ENCODE assay signal across 8 cellular contexts in the genomic region with DNA sequence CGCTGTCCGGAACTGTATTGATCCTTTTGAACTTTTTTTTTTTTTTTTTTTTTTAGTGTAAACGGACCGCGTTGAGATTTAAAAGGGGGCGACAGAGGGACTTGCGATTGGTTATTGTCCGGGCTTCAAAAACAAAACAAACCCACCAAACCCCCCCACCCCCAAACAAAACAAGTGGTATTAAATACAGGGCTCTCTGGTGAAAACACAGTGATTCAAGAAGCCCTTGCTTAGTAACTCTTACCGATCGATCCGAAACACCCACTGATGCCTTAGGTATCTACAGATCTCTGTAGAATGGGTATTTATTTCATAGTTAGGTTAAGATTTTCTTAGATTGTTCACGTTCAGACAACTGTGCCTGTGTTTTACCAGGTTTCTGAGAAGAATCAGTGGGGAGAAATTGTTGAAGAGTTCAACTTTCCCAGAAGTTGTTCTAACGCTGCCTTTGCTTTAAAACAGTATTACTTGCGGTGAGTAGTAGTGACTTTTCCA. TPM values are rescaled to one million over a fixed set of nuclear protein-coding genes. Genes with fewer than 3 reads are reported as not detected.
A peak's percentile ranks its signal among the peaks of the same experiment; 100 is the strongest.
DNase-seq lines count a peak whose midpoint lies in the region; ATAC-seq and TF ChIP-seq lines count a peak whose summit lies in the region.

No MANE protein-coding gene starts in this region.

- TF ChIP-seq CTCF in DOHH2 (IDR thresholded peaks at IDR 0.05; ENCODE audit: low read depth, low read length, poor library complexity, severe bottlenecking) (no peak), fibroblast of villous mesenchyme (IDR thresholded peaks at IDR 0.05; ENCODE audit: insufficient read depth, low read depth, low read length) (no peak), prostate gland (IDR thresholded peaks at IDR 0.05) (no peak)

- under 1% methylated on average over 14 of the region's 14 CpGs for WGBS in prostate gland

- H4K20me1 ChIP-seq in DOHH2 (ENCODE audit: control insufficient read depth, insufficient read depth, low read depth, low read length) (no peaks in the 10 kb centered on the region), Karpas-422 (ENCODE audit: insufficient read depth, low read depth, low read length) (no peaks in the 10 kb centered on the region)

- H3K9ac ChIP-seq in Karpas-422 (ENCODE audit: low read length) = peak overlapping the region; percentile 84

- H3K9me3 Mint-ChIP-seq in activated CD4-positive, alpha-beta memory T cell treated with anti-CD3 and anti-CD28 coated beads for 36 hours = no peaks in the 10 kb centered on the region

- TF ChIP-seq POLR2A in prostate gland (IDR thresholded peaks at IDR 0.05) = no peak

- H3K27ac ChIP-seq in DOHH2 (ENCODE audit: low read depth, low read length) = peak overlapping the region; percentile 95
- H3K27ac ChIP-seq in Karpas-422 (ENCODE audit: low read length) = peak overlapping the region; percentile 91
- peak overlapping the region; percentile 99 to 100 for H3K27ac ChIP-seq in prostate gland

- no peaks in the 10 kb centered on the region for H3K9me3 ChIP-seq in DOHH2 (ENCODE audit: control insufficient read depth, insufficient read depth, low read length)
- no peaks in the 10 kb centered on the region for H3K9me3 ChIP-seq in Karpas-422 (ENCODE audit: low read length)
- H3K9me3 ChIP-seq in prostate gland = no peaks in the 10 kb centered on the region

- H3K36me3 ChIP-seq in DOHH2 (ENCODE audit: control insufficient read depth, low read length) (peaks cover 56% of the 10 kb centered on the region), Karpas-422 (ENCODE audit: insufficient read depth, low read length) (peaks cover 32% of the 10 kb centered on the region), prostate gland (no peaks in the 10 kb centered on the region)

- H3K79me2 ChIP-seq in DOHH2 (ENCODE audit: control insufficient read depth, low read length) = peaks cover 74% of the 10 kb centered on the region
- peaks cover 67% of the 10 kb centered on the region for H3K79me2 ChIP-seq in Karpas-422 (ENCODE audit: low read length)

- H2AFZ ChIP-seq in Karpas-422 (ENCODE audit: low read length) = no peak overlapping the region; the same call in 1 of the 2 replicates

- intact Hi-C loops in activated CD4-positive, alpha-beta memory T cell treated with anti-CD3 and anti-CD28 coated beads for 36 hours (cut with micrococcal nuclease) = no loop called here
- intact Hi-C loops in prostate gland (cut with DNase I) = no loop called here

- peak overlapping the region; percentile 88 for H3K4me2 ChIP-seq in DOHH2 (ENCODE audit: low read length)
- peak overlapping the region; percentile 87 for H3K4me2 ChIP-seq in Karpas-422 (ENCODE audit: low read depth, low read length, poor library complexity, severe bottlenecking)

- H3K4me1 Mint-ChIP-seq in activated CD4-positive, alpha-beta memory T cell treated with anti-CD3 and anti-CD28 coated beads for 36 hours (ENCODE audit: low read depth) = peaks cover 26% of the 10 kb centered on the region

- CTCF ChIA-PET in activated CD4-positive, alpha-beta memory T cell treated with anti-CD3 and anti-CD28 coated beads for 36 hours (lab: Charles Lee) = interaction anchor here (1.2 to 10.6 kb wide), 3 partner anchors 11 to 187 kb away, joined by 3 to 105 read pairs (median 6); no protein-coding TSS in a partner anchor

- H3K27me3 ChIP-seq in DOHH2 (ENCODE audit: control insufficient read depth, low read length) (no peaks in the 10 kb centered on the region), Karpas-422 (ENCODE audit: low read length) (no peaks in the 10 kb centered on the region), prostate gland (replicated peaks; ENCODE audit: insufficient read depth) (no peaks in the 10 kb centered on the region)

- peak overlapping the region; percentile 95 for H3K4me3 Mint-ChIP-seq in activated CD4-positive, alpha-beta memory T cell treated with anti-CD3 and anti-CD28 coated beads for 36 hours

- POLR2A ChIA-PET in activated CD4-positive, alpha-beta memory T cell treated with anti-CD3 and anti-CD28 coated beads for 36 hours (lab: Charles Lee) = interaction anchor here (0.7 to 1.8 kb wide), 3 partner anchors 11 to 515 kb away, joined by 3 to 6 read pairs (median 3); a partner anchor contains a TSS

- H3K27ac Mint-ChIP-seq in activated CD4-positive, alpha-beta memory T cell treated with anti-CD3 and anti-CD28 coated beads for 36 hours = peak overlapping the region; percentile 99

- peaks cover 22% of the 10 kb centered on the region for H3F3A ChIP-seq in DOHH2 (ENCODE audit: control insufficient read depth, insufficient read depth)

- H3K4me3 ChIP-seq in DOHH2 (ENCODE audit: low read length) (peak overlapping the region; percentile 80), Karpas-422 (ENCODE audit: low read length) (peak overlapping the region; percentile 88), fibroblast of villous mesenchyme (ENCODE audit: low read depth, low read length) (peak overlapping the region; percentile 95), prostate gland (peak overlapping the region; percentile 80 to 87)

- peaks cover 31% of the 10 kb centered on the region for H3K36me3 Mint-ChIP-seq in activated CD4-positive, alpha-beta memory T cell treated with anti-CD3 and anti-CD28 coated beads for 36 hours

- H3K4me1 ChIP-seq in DOHH2 (ENCODE audit: control insufficient read depth, low read length) = peaks cover 23% of the 10 kb centered on the region
- H3K4me1 ChIP-seq in Karpas-422 (ENCODE audit: low read length) = peaks cover 33% of the 10 kb centered on the region
- no peaks in the 10 kb centered on the region for H3K4me1 ChIP-seq in prostate gland (replicated peaks)

- DNase-seq in Karpas-422 (peak; percentile 65), fibroblast of villous mesenchyme (ENCODE audit: low read depth) (peak; percentile 54), prostate gland (ENCODE audit: low spot score) (no peak), SHP77 (lab: John Stamatoyannopoulos, UW) (no peak)
- DNase-seq in activated CD4-positive, alpha-beta memory T cell treated with anti-CD3 and anti-CD28 coated beads for 36 hours = no peak

- no peaks in the 10 kb centered on the region for H3K9me2 ChIP-seq in DOHH2 (replicated peaks; ENCODE audit: control insufficient read depth, low read length)
- no peaks in the 10 kb centered on the region for H3K9me2 ChIP-seq in Karpas-422 (replicated peaks; ENCODE audit: insufficient read depth, low read length)

- ATAC-seq in HG03159 (IDR thresholded peaks at IDR 0.05; ENCODE audit: unreplicated experiment) = no peak
- ATAC-seq in GM19395 (IDR thresholded peaks at IDR 0.05; ENCODE audit: unreplicated experiment) = no peak

- no peaks in the 10 kb centered on the region for H3K27me3 Mint-ChIP-seq in activated CD4-positive, alpha-beta memory T cell treated with anti-CD3 and anti-CD28 coated beads for 36 hours

RNA-seq across cellular contexts. Expression of a gene that starts 1.4 kb away (rescaled TPM):
- 28.4 and 61.9 TPM in 2 replicates for total RNA-seq in Karpas-422 (2014; rRNA removed; shearing (Covaris generic); ENCODE audit: low replicate concordance)
- 10 to 100 TPM; 25.5 to 28.2 TPM for total RNA-seq in activated CD4-positive, alpha-beta memory T cell treated with anti-CD3 and anti-CD28 coated beads for 36 hours
- 19.3 and 25.0 TPM in 2 replicates for total RNA-seq in fibroblast of villous mesenchyme
- 10 to 100 TPM; 29.5 to 47.3 TPM for total RNA-seq in prostate gland

Comparison
In these comparisons a context has a peak if more than half of its experiments do, and no peak if none do; other contexts are left out.
1. DNase-seq: peak in Karpas-422 (single experiment) and fibroblast of villous mesenchyme (single experiment); none in activated CD4-positive, alpha-beta memory T cell treated with anti-CD3 and anti-CD28 coated beads for 36 hours (single experiment), prostate gland (single experiment) and SHP77 (0 of 2).
2. Peak in every context shown above with its lines, with median percentiles within 50 percentile points of each other: H3K27ac ChIP-seq and H3K4me3 ChIP-seq.